ENCODE assay signal across 1 cellular context in the genomic region with DNA sequence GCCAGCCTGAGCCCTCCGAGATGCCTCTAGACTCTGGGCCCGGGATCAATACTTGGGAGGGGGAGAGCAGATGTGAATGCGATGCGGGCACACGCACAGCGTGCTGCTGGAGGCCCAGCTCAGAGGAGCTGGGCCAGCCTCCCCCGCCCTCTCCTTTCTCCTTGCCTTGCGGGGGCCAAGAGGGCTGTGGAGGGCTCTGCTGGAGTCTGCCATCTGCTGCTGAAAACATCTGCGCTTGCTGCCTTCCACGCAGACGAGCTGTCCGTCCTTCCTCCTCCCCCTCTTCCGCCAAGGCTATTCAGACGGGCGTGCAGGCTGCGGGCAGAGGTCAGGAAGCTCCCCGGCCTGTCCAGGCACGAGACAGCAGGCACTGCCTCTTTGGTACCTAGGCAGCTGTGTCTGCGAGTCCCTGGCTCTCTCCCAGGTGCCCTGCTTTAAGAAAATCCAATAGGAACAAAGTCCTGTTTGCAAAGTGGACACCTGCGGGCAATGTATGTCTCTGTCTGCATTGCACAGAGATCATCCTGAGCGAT.
TF ChIP-seq lines count a peak whose summit lies in the region.

No MANE protein-coding gene starts in this region.

TF ChIP-seq in HepG2, 621 proteins besides CTCF, POLR2A, EP300 and RAD21 (continued from another document and continues in another):
- TF ChIP-seq ZNF430 (CRISPR knock-in tag; IDR thresholded peaks at IDR 0.05) (no peak), ZNF709 (CRISPR knock-in tag; IDR thresholded peaks at IDR 0.05) (no peak), HMG20A (CRISPR knock-in tag; IDR thresholded peaks at IDR 0.05; ENCODE audit: borderline replicate concordance) (peak; percentile 51), RFX5 (IDR thresholded peaks at IDR 0.05; ENCODE audit: low read depth, low read length) (no peak), BATF2 (CRISPR knock-in tag; IDR thresholded peaks at IDR 0.05) (no peak), NONO (IDR thresholded peaks at IDR 0.05) (no peak), NONO (CRISPR knock-in tag; conservative IDR thresholded peaks at IDR 0.05) (peak; percentile 78), PHF5A (CRISPR knock-in tag; IDR thresholded peaks at IDR 0.05; ENCODE audit: low read depth, unreplicated experiment) (no peak), HNF4G (IDR thresholded peaks at IDR 0.05; ENCODE audit: borderline replicate concordance, low read depth, low read length) (peak; percentile 69), HNF4G (CRISPR knock-in tag; IDR thresholded peaks at IDR 0.05; ENCODE audit: borderline replicate concordance, low read depth) (no peak), SCMH1 (CRISPR knock-in tag; IDR thresholded peaks at IDR 0.05; ENCODE audit: borderline replicate concordance) (no peak), TCF12 (IDR thresholded peaks at IDR 0.05) (no peak), TCF12 (CRISPR knock-in tag; IDR thresholded peaks at IDR 0.05) (no peak), CBX1 (IDR thresholded peaks at IDR 0.05; ENCODE audit: low read depth) (no peak), ZNF629 (CRISPR knock-in tag; conservative IDR thresholded peaks at IDR 0.05) (no peak), HOXA5 (CRISPR knock-in tag; IDR thresholded peaks at IDR 0.05) (no peak), ZNF598 (CRISPR knock-in tag; IDR thresholded peaks at IDR 0.05; ENCODE audit: borderline replicate concordance) (no peak), ZNF572 (CRISPR knock-in tag; IDR thresholded peaks at IDR 0.05) (no peak), ZNF331 (CRISPR knock-in tag; IDR thresholded peaks at IDR 0.05) (no peak; the same call in 1 of the 2 replicates), ZNF234 (CRISPR knock-in tag; conservative IDR thresholded peaks at IDR 0.05) (no peak), KDM5B (CRISPR knock-in tag; IDR thresholded peaks at IDR 0.05; ENCODE audit: borderline replicate concordance) (no peak; the same call in 1 of the 2 replicates), MYC (CRISPR knock-in tag; IDR thresholded peaks at IDR 0.05; ENCODE audit: borderline replicate concordance) (peak; percentile 40; the same call in 1 of the 2 replicates), ZFAT (CRISPR knock-in tag; conservative IDR thresholded peaks at IDR 0.05) (no peak), ZNF121 (CRISPR knock-in tag; IDR thresholded peaks at IDR 0.05) (no peak), ZNF446 (CRISPR knock-in tag; IDR thresholded peaks at IDR 0.05) (no peak), HOXA7 (CRISPR knock-in tag; IDR thresholded peaks at IDR 0.05) (no peak), IRX3 (CRISPR knock-in tag; IDR thresholded peaks at IDR 0.05; ENCODE audit: borderline replicate concordance, low read depth) (no peak), ZNF292 (CRISPR knock-in tag; IDR thresholded peaks at IDR 0.05; ENCODE audit: borderline replicate concordance, low read depth) (peak; percentile 87; the same call in 1 of the 2 replicates), HNRNPL (IDR thresholded peaks at IDR 0.05; ENCODE audit: low read depth, low read length) (peak; percentile 73; the same call in 1 of the 2 replicates), ZNF232 (CRISPR knock-in tag; IDR thresholded peaks at IDR 0.05; ENCODE audit: borderline replicate concordance) (peak; percentile 41; the same call in 1 of the 2 replicates), YY1 (IDR thresholded peaks at IDR 0.05; ENCODE audit: insufficient read depth, insufficient replicate concordance, low read depth, low read length) (no peak), TFE3 (CRISPR knock-in tag; IDR thresholded peaks at IDR 0.05) (0 out of 2 replicates have a peak, but pooled peaks have one; percentile 31), PAX8 (CRISPR knock-in tag; IDR thresholded peaks at IDR 0.05; ENCODE audit: borderline replicate concordance) (no peak), ZNF274 (CRISPR knock-in tag; IDR thresholded peaks at IDR 0.05) (no peak), NR2F1 (CRISPR knock-in tag; IDR thresholded peaks at IDR 0.05) (peak in 1 of 2 experiments; percentile 60; a peak in 2 of 4 replicates), KLF16 (CRISPR knock-in tag; IDR thresholded peaks at IDR 0.05) (0 out of 4 replicates have a peak, but pooled peaks of 1 of the 2 experiments have one; percentile 36), ZMAT3 (CRISPR knock-in tag; conservative IDR thresholded peaks at IDR 0.05) (no peak), RFX3 (CRISPR knock-in tag; IDR thresholded peaks at IDR 0.05) (no peak), SOX6 (IDR thresholded peaks at IDR 0.05) (no peak), SOX6 (CRISPR knock-in tag; IDR thresholded peaks at IDR 0.05) (peak; percentile 46), ZBTB7B (CRISPR knock-in tag; IDR thresholded peaks at IDR 0.05) (no peak), NR2C2 (CRISPR knock-in tag; IDR thresholded peaks at IDR 0.05; ENCODE audit: borderline replicate concordance) (no peak), ZNF354B (CRISPR knock-in tag; IDR thresholded peaks at IDR 0.05) (no peak), POLR2AphosphoS2 (IDR thresholded peaks at IDR 0.05; ENCODE audit: low read depth, low read length) (no peak), MLX (CRISPR knock-in tag; IDR thresholded peaks at IDR 0.05) (0 out of 2 replicates have a peak, but pooled peaks have one; percentile 40), MYNN (CRISPR knock-in tag; IDR thresholded peaks at IDR 0.05; ENCODE audit: low read depth) (no peak), ATF1 (CRISPR knock-in tag; IDR thresholded peaks at IDR 0.05) (no peak), POGK (CRISPR knock-in tag; conservative IDR thresholded peaks at IDR 0.05) (no peak), NCOR1 (IDR thresholded peaks at IDR 0.05; ENCODE audit: borderline replicate concordance, low read length) (no peak)
- TF ChIP-seq, protein P1, sequence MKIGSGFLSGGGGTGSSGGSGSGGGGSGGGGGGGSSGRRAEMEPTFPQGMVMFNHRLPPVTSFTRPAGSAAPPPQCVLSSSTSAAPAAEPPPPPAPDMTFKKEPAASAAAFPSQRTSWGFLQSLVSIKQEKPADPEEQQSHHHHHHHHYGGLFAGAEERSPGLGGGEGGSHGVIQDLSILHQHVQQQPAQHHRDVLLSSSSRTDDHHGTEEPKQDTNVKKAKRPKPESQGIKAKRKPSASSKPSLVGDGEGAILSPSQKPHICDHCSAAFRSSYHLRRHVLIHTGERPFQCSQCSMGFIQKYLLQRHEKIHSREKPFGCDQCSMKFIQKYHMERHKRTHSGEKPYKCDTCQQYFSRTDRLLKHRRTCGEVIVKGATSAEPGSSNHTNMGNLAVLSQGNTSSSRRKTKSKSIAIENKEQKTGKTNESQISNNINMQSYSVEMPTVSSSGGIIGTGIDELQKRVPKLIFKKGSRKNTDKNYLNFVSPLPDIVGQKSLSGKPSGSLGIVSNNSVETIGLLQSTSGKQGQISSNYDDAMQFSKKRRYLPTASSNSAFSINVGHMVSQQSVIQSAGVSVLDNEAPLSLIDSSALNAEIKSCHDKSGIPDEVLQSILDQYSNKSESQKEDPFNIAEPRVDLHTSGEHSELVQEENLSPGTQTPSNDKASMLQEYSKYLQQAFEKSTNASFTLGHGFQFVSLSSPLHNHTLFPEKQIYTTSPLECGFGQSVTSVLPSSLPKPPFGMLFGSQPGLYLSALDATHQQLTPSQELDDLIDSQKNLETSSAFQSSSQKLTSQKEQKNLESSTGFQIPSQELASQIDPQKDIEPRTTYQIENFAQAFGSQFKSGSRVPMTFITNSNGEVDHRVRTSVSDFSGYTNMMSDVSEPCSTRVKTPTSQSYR (CRISPR knock-in tag; IDR thresholded peaks at IDR 0.05; ENCODE audit: borderline replicate concordance), result peak; percentile 43; the same call in 1 of the 2 replicates
- TF ChIP-seq, protein P2, sequence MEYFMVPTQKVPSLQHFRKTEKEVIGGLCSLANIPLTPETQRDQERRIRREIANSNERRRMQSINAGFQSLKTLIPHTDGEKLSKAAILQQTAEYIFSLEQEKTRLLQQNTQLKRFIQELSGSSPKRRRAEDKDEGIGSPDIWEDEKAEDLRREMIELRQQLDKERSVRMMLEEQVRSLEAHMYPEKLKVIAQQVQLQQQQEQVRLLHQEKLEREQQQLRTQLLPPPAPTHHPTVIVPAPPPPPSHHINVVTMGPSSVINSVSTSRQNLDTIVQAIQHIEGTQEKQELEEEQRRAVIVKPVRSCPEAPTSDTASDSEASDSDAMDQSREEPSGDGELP (IDR thresholded peaks at IDR 0.05; ENCODE audit: borderline replicate concordance, low read depth), result 0 out of 2 replicates have a peak, but pooled peaks have one; percentile 29
- TF ChIP-seq, protein P3, sequence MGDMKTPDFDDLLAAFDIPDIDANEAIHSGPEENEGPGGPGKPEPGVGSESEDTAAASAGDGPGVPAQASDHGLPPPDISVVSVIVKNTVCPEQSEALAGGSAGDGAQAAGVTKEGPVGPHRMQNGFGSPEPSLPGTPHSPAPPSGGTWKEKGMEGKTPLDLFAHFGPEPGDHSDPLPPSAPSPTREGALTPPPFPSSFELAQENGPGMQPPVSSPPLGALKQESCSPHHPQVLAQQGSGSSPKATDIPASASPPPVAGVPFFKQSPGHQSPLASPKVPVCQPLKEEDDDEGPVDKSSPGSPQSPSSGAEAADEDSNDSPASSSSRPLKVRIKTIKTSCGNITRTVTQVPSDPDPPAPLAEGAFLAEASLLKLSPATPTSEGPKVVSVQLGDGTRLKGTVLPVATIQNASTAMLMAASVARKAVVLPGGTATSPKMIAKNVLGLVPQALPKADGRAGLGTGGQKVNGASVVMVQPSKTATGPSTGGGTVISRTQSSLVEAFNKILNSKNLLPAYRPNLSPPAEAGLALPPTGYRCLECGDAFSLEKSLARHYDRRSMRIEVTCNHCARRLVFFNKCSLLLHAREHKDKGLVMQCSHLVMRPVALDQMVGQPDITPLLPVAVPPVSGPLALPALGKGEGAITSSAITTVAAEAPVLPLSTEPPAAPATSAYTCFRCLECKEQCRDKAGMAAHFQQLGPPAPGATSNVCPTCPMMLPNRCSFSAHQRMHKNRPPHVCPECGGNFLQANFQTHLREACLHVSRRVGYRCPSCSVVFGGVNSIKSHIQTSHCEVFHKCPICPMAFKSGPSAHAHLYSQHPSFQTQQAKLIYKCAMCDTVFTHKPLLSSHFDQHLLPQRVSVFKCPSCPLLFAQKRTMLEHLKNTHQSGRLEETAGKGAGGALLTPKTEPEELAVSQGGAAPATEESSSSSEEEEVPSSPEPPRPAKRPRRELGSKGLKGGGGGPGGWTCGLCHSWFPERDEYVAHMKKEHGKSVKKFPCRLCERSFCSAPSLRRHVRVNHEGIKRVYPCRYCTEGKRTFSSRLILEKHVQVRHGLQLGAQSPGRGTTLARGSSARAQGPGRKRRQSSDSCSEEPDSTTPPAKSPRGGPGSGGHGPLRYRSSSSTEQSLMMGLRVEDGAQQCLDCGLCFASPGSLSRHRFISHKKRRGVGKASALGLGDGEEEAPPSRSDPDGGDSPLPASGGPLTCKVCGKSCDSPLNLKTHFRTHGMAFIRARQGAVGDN (CRISPR knock-in tag; IDR thresholded peaks at IDR 0.05), result peak; percentile 73
- TF ChIP-seq, protein P4, sequence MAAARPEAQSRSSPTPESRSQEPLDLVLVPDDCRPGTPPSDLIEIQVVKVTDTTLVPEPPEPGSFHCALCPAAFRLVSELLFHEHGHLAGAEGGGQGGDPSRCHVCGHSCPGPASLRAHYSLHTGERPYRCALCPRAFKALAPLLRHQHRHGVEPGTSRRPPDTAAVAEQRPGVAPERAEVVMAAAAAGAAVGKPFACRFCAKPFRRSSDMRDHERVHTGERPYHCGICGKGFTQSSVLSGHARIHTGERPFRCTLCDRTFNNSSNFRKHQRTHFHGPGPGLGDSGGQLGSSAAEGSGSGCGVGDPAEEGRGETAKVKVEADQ (CRISPR knock-in tag; IDR thresholded peaks at IDR 0.05; ENCODE audit: borderline replicate concordance), result no peak
- TF ChIP-seq, protein P5, sequence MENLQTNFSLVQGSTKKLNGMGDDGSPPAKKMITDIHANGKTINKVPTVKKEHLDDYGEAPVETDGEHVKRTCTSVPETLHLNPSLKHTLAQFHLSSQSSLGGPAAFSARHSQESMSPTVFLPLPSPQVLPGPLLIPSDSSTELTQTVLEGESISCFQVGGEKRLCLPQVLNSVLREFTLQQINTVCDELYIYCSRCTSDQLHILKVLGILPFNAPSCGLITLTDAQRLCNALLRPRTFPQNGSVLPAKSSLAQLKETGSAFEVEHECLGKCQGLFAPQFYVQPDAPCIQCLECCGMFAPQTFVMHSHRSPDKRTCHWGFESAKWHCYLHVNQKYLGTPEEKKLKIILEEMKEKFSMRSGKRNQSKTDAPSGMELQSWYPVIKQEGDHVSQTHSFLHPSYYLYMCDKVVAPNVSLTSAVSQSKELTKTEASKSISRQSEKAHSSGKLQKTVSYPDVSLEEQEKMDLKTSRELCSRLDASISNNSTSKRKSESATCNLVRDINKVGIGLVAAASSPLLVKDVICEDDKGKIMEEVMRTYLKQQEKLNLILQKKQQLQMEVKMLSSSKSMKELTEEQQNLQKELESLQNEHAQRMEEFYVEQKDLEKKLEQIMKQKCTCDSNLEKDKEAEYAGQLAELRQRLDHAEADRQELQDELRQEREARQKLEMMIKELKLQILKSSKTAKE (CRISPR knock-in tag; IDR thresholded peaks at IDR 0.05; ENCODE audit: borderline replicate concordance), result peak; percentile 66
